In genomic region chr12:116241157-116241772, GRCh38 we compare ENCODE assay signal across 16 cellular contexts. TPM values are rescaled to one million over a fixed set of nuclear protein-coding genes. Genes with fewer than 3 reads are reported as not detected.
DNase-seq lines count a peak whose midpoint lies in the region; ATAC-seq lines count a peak whose summit lies in the region.
"Had no signal": no experiment of that assay in that cellular context is flagged by ENCODE, and none has a peak within 500 bp of the region (broad histone marks: within the 10 kb centered on the region; RNA-seq: fewer than 3 reads in every experiment).

No MANE protein-coding gene starts in this region.

- no peak for ATAC-seq in GM19328 (IDR thresholded peaks at IDR 0.05; ENCODE audit: unreplicated experiment)
- ATAC-seq: left colon had no signal

- DNase-seq in ELR (ENCODE audit: low read depth) (peak; percentile 33), NCI-H69 (lab: John Stamatoyannopoulos, UW) (peak; percentile 11), dermis microvascular lymphatic vessel endothelial cell (ENCODE audit: low read depth in 2 of 2) (peak; percentile 76 to 80), lung microvascular endothelial cell (ENCODE audit: low read depth in 2 of 2) (peak; percentile 63 to 80), amniotic stem cell (lab: John Stamatoyannopoulos, UW) (no peak), DMS79 (lab: John Stamatoyannopoulos, UW) (no peak)
- DNase-seq: activated naive CD8-positive, alpha-beta T cell treated with anti-CD3 and anti-CD28 coated beads for 36 hours; COR-L47; left colon; NCI-H1092 treated with DMSO at 0.1 percent for 48 hours; NCI-H2107; NCI-H524; stimulated activated CD4-positive, alpha-beta T cell treated with anti-CD3 and anti-CD28 coated beads, Interleukin-4, amount 100 ng/mL, for 1 hour; SW 1271; transverse colon had no signal

RNA-seq across cellular contexts. Expression of gene MED13L, which starts 36.2 kb away (rescaled TPM):
- 38.1 and 54.1 TPM in 2 replicates for total RNA-seq in dermis microvascular lymphatic vessel endothelial cell
- 37.3 and 91.5 TPM in 2 replicates for total RNA-seq in lung microvascular endothelial cell

Comparison
In these comparisons a context has a peak if more than half of its experiments do, and no peak if none do; other contexts are left out.
1. DNase-seq: peak in ELR (single experiment), NCI-H69 (single experiment), dermis microvascular lymphatic vessel endothelial cell (2 of 2) and lung microvascular endothelial cell (2 of 2); none in amniotic stem cell (single experiment) and DMS79 (single experiment).